21 cellular contexts compared by ENCODE assay signal in genomic region chr1:38500891-38501290, GRCh38.
A peak's percentile ranks its signal among the peaks of the same experiment; 100 is the strongest.
DNase-seq lines count a peak whose midpoint lies in the region; TF ChIP-seq lines count a peak whose summit lies in the region.
"Had no signal": no experiment of that assay in that cellular context is flagged by ENCODE, and none has a peak within 500 bp of the region (broad histone marks: within the 10 kb centered on the region; RNA-seq: fewer than 3 reads in every experiment).

No MANE protein-coding gene starts in this region.

- H3K4me3 Mint-ChIP-seq in activated CD4-positive, alpha-beta memory T cell treated with anti-CD3 and anti-CD28 coated beads for 36 hours = no peak overlapping the region
- H3K4me3 Mint-ChIP-seq: B cell had no signal

- H2AFZ ChIP-seq in OCI-LY3 (ENCODE audit: low read depth, low read length) = peak overlapping the region; percentile 41; the same call in 1 of the 2 replicates

- H4K20me1 ChIP-seq in OCI-LY3 (ENCODE audit: insufficient read depth, low read length) = no peaks in the 10 kb centered on the region

- H3K4me3 ChIP-seq in OCI-LY3 (ENCODE audit: low read length) = no peak overlapping the region
- H3K4me3 ChIP-seq: A549, GM12878, HAP-1, Peyer's patch, SJCRH30 had no signal

- peak; percentile 6 for DNase-seq in ELR (ENCODE audit: low read depth)
- DNase-seq in MV-4-11 (lab: John Stamatoyannopoulos, UW) = peak; percentile 79
- DNase-seq in islet precursor cell = peak; percentile 42
- DNase-seq in activated CD4-positive, alpha-beta memory T cell treated with anti-CD3 and anti-CD28 coated beads for 36 hours = no peak
- no peak for DNase-seq in activated CD8-positive, alpha-beta memory T cell treated with anti-CD3 and anti-CD28 coated beads, Interleukin-2, amount 50 U/mL, for 4 hours
- no peak for DNase-seq in germinal center (ENCODE audit: low spot score)
- DNase-seq: DMS53, EL, KG1, NCI-H1417 treated with DMSO at 0.1 percent for 48 hours, NCI-H187, NCI-H2107, NCI-H446 treated with DMSO at 0.1 percent for 48 hours, NCI-H526 treated with DMSO at 0.1 percent for 48 hours, Peyer's patch had no signal

- no peaks in the 10 kb centered on the region for H3K36me3 ChIP-seq in OCI-LY3 (replicated peaks; ENCODE audit: low read depth, low read length)
- H3K36me3 ChIP-seq: HAP-1, Peyer's patch, SJCRH30 had no signal

- no peak overlapping the region for H3K27ac Mint-ChIP-seq in activated CD4-positive, alpha-beta memory T cell treated with anti-CD3 and anti-CD28 coated beads for 36 hours
- H3K27ac Mint-ChIP-seq: B cell had no signal

- H3K36me3 Mint-ChIP-seq in activated CD4-positive, alpha-beta memory T cell treated with anti-CD3 and anti-CD28 coated beads for 36 hours = no peaks in the 10 kb centered on the region

- no peaks in the 10 kb centered on the region for H3K4me1 Mint-ChIP-seq in activated CD4-positive, alpha-beta memory T cell treated with anti-CD3 and anti-CD28 coated beads for 36 hours (ENCODE audit: low read depth)

- H3K4me1 ChIP-seq in OCI-LY3 (ENCODE audit: low read length) = peaks cover 36% of the 10 kb centered on the region
- H3K4me1 ChIP-seq: A549, HAP-1, Peyer's patch had no signal

- no peaks in the 10 kb centered on the region for H3K9me3 Mint-ChIP-seq in activated CD4-positive, alpha-beta memory T cell treated with anti-CD3 and anti-CD28 coated beads for 36 hours

- H3K27ac ChIP-seq in OCI-LY3 (ENCODE audit: low read length) = no peak overlapping the region
- H3K27ac ChIP-seq: A549, Peyer's patch, SJCRH30 had no signal

- H3K9ac ChIP-seq in OCI-LY3 (ENCODE audit: low read length) = no peak overlapping the region

- POLR2A ChIA-PET in activated CD4-positive, alpha-beta memory T cell treated with anti-CD3 and anti-CD28 coated beads for 36 hours (lab: Charles Lee) = no interaction called here

- peaks cover 22% of the 10 kb centered on the region for H3K27me3 Mint-ChIP-seq in activated CD4-positive, alpha-beta memory T cell treated with anti-CD3 and anti-CD28 coated beads for 36 hours

- intact Hi-C loops in activated CD4-positive, alpha-beta memory T cell treated with anti-CD3 and anti-CD28 coated beads for 36 hours (cut with micrococcal nuclease) = no loop called here

- no peaks in the 10 kb centered on the region for H3K79me2 ChIP-seq in OCI-LY3 (ENCODE audit: low read length)

- H3K27me3 ChIP-seq in OCI-LY3 (ENCODE audit: low read depth, low read length) = no peaks in the 10 kb centered on the region
- H3K27me3 ChIP-seq: Peyer's patch, SJCRH30 had no signal

- H3K9me3 ChIP-seq in OCI-LY3 (ENCODE audit: insufficient read depth, low read length) = no peaks in the 10 kb centered on the region
- H3K9me3 ChIP-seq: A549, HAP-1, Peyer's patch, SJCRH30 had no signal

- no peak overlapping the region for H3K4me2 ChIP-seq in OCI-LY3 (ENCODE audit: low read length)
- H3K4me2 ChIP-seq: A549 had no signal

- no peak for TF ChIP-seq CTCF in OCI-LY3 (IDR thresholded peaks at IDR 0.05; ENCODE audit: low read depth, low read length)

- CTCF ChIA-PET in activated CD4-positive, alpha-beta memory T cell treated with anti-CD3 and anti-CD28 coated beads for 36 hours (lab: Charles Lee) = interaction anchor here (4.3 kb wide), 1 partner anchor 10 kb away, joined by 16 read pairs; no protein-coding TSS in a partner anchor

Comparison
In these comparisons a context has a peak if more than half of its experiments do, and no peak if none do; other contexts are left out.
1. DNase-seq: peak in ELR (single experiment), MV-4-11 (single experiment) and islet precursor cell (single experiment); none in activated CD4-positive, alpha-beta memory T cell treated with anti-CD3 and anti-CD28 coated beads for 36 hours (single experiment), activated CD8-positive, alpha-beta memory T cell treated with anti-CD3 and anti-CD28 coated beads, Interleukin-2, amount 50 U/mL, for 4 hours (single experiment) and germinal center (single experiment).